In the genomic region with DNA sequence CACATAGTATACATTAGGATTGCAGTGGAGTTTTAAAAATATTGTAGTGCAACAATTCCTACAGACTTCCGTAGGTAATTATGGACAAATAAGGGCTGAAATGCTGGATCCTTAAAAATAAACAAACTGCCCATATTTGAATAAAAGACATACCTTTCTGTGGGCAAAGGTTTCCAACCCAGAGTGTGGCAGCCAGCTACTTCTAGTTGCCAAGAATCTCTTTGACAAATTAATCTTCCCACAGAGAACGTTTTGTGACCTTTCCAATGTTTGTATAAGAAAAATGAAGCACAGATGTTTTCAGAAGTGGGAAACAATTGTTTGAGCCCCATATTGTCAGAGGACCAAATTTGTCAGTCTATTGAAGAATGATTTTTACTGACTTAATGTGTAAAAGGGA, we compare ENCODE assay signal across 29 cellular contexts. TPM values are rescaled to one million over a fixed set of nuclear protein-coding genes. Genes with fewer than 3 reads are reported as not detected.
"Had no signal": no experiment of that assay in that cellular context is flagged by ENCODE, and none has a peak within 500 bp of the region (broad histone marks: within the 10 kb centered on the region; RNA-seq: fewer than 3 reads in every experiment).

No MANE protein-coding gene starts in this region.

- H3K9me3 ChIP-seq: MG63 had no signal

- H3K27ac ChIP-seq: KMS-11, SK-N-MC had no signal

- H3K4me3 ChIP-seq: MG63, SK-N-MC had no signal

- DNase-seq: activated B cell treated with CpG ODN at 0.5 μM for 24 hours; activated CD4-positive, alpha-beta T cell treated with anti-CD3 and anti-CD28 coated beads for 1 hour; activated CD4-positive, alpha-beta T cell treated with anti-CD3 and anti-CD28 coated beads, Interleukin-2, amount 10 ng/mL, durations not matched to agents 24 days and 14 days; activated CD4-positive, alpha-beta T cell treated with anti-CD3 and anti-CD28 coated beads, Interleukin-2, amount 50 U/mL, for 48 hours; activated CD8-positive, alpha-beta memory T cell treated with anti-CD3 and anti-CD28 coated beads, Interleukin-2, amount 10 ng/mL, durations not matched to agents 7 days and 5 days; activated effector memory CD4-positive, alpha-beta T cell treated with anti-CD3 and anti-CD28 coated beads, Interleukin-2, amount 50 U/mL, for 16 hours; activated naive CD4-positive, alpha-beta T cell treated with Interleukin-2 at 50 U/mL for 16 hours; activated naive CD8-positive, alpha-beta T cell treated with anti-CD3 and anti-CD28 coated beads, Interleukin-2, amount 50 U/mL, for 24 hours; activated T-cell treated with anti-CD3 and anti-CD28 coated beads, Interleukin-2, amount 50 U/mL, for 24 hours; amygdala; MG63; MV-4-11; NCI-H1105; NCI-H1436; NCI-H1694 treated with DMSO at 0.1 percent for 48 hours; NCI-H2029 treated with DMSO at 0.1 percent for 48 hours; NCI-H524; NCI-H748 treated with DMSO at 0.1 percent for 48 hours; RPMI8226; T-cell; T-helper 2 cell; T1000 had no signal

- H3K27me3 ChIP-seq: MG63 had no signal

- H3K36me3 ChIP-seq: MG63 had no signal

- FAIRE-seq: TTC549 had no signal

- ATAC-seq: activated CD8-positive, alpha-beta memory T cell treated with anti-CD3 and anti-CD28 coated beads, Interleukin-2, amount 10 ng/mL, durations not matched to agents 7 days and 5 days; activated naive CD4-positive, alpha-beta T cell treated with anti-CD3 and anti-CD28 coated beads, Interleukin-2, amount 50 U/mL, for 72 hours; activated naive CD8-positive, alpha-beta T cell treated with anti-CD3 and anti-CD28 coated beads, Interleukin-2, amount 50 U/mL, for 24 hours; Right ventricle myocardium inferior; T-cell had no signal

RNA-seq across cellular contexts. Expression of a gene that starts 21.1 kb away (rescaled TPM):
- total RNA-seq: activated CD4-positive, alpha-beta T cell treated with anti-CD3 and anti-CD28 coated beads, Interleukin-2, amount 10 ng/mL, durations not matched to agents 24 days and 14 days; activated CD8-positive, alpha-beta memory T cell treated with anti-CD3 and anti-CD28 coated beads, Interleukin-2, amount 10 ng/mL, durations not matched to agents 7 days and 5 days; activated naive CD4-positive, alpha-beta T cell treated with anti-CD3 and anti-CD28 coated beads, Interleukin-2, amount 50 U/mL, for 72 hours had no signal

RNA-seq across cellular contexts. Expression of a gene that starts 22.9 kb away (rescaled TPM):
- total RNA-seq: activated B cell treated with CpG ODN at 0.5 μM for 24 hours; activated CD4-positive, alpha-beta T cell treated with anti-CD3 and anti-CD28 coated beads, Interleukin-2, amount 10 ng/mL, durations not matched to agents 24 days and 14 days; activated CD8-positive, alpha-beta memory T cell treated with anti-CD3 and anti-CD28 coated beads, Interleukin-2, amount 10 ng/mL, durations not matched to agents 7 days and 5 days; activated naive CD4-positive, alpha-beta T cell treated with anti-CD3 and anti-CD28 coated beads, Interleukin-2, amount 50 U/mL, for 72 hours; astrocyte; OCI-LY7; Right ventricle myocardium inferior; T-cell had no signal
